In genomic region chrX:109840585-109840984, GRCh38 we compare ENCODE assay signal across 8 cellular contexts.
DNase-seq lines count a peak whose midpoint lies in the region; ATAC-seq, FAIRE-seq and TF ChIP-seq lines count a peak whose summit lies in the region.

No MANE protein-coding gene starts in this region.

- TF ChIP-seq POLR2A in HepG2 (IDR thresholded peaks at IDR 0.05; ENCODE audit: insufficient read depth in 1 of 2, low read depth in 2 of 2, low read length in 2 of 2): no peak

- POLR2A ChIA-PET in A673 (lab: Charles Lee; ENCODE audit: low non-redundant PET): no interaction called here
- POLR2A ChIA-PET in HepG2 (lab: Yijun Ruan, JAX): interaction anchor here (1.1 kb wide), 1 partner anchor 10 kb away, joined by 5 read pairs; no protein-coding TSS in a partner anchor

- H3K79me2 ChIP-seq in HepG2 (ENCODE audit: insufficient read depth, low read length): no peaks in the 10 kb centered on the region

- intact Hi-C loops in A673 (cut with micrococcal nuclease; ENCODE audit: unreplicated experiment): no loop called here
- intact Hi-C loops in HepG2 (cut with micrococcal nuclease; ENCODE audit: unreplicated experiment): no loop called here

- H3K4me2 ChIP-seq in HepG2 (ENCODE audit: low read depth, low read length): no peak overlapping the region

- in situ Hi-C loops in HepG2 (cut with HindIII; ENCODE audit: extremely low pct_ligation_motif_present, low pct_unique_long_range_greater_than_20kb): no loop called here

- no peak overlapping the region for H3K9ac ChIP-seq in HepG2 (ENCODE audit: insufficient read depth, low read depth, low read length)

- TF ChIP-seq RAD21 in HepG2 (CRISPR knock-in tag; IDR thresholded peaks at IDR 0.05): no peak

- DNase-seq in A673 (ENCODE audit: low spot score) (peak; percentile 66), HL-60 (ENCODE audit: low read depth in 1 of 2, low spot score in 1 of 2) (peak; percentile 62 to 70), astrocyte of the hippocampus (ENCODE audit: low read depth, low spot score) (peak; percentile 89), HepG2 (ENCODE audit: low spot score) (peak; percentile 17), RPMI8226 (no peak), SHP77 (lab: John Stamatoyannopoulos, UW) (no peak), T-helper 1 cell (no peak)

- 93% methylated on average over 3 of the region's 3 CpGs for WGBS in HepG2 (ENCODE audit: low lambda C conversion rate)

- H3K27me3 ChIP-seq in A673 (replicated peaks; ENCODE audit: insufficient read depth, low read depth, low read length, poor library complexity) (no peaks in the 10 kb centered on the region), HL-60 (ENCODE audit: insufficient read depth, poor library complexity, severe bottlenecking) (no peaks in the 10 kb centered on the region), HepG2 (ENCODE audit: control insufficient read depth in 1 of 2, insufficient read depth in 2 of 2, low read length in 2 of 2) (no peaks in the 10 kb centered on the region)

- H3K4me1 ChIP-seq in A673 (ENCODE audit: insufficient read depth, low read length, poor library complexity, severe bottlenecking) (peaks cover 17% of the 10 kb centered on the region), HepG2 (ENCODE audit: insufficient read depth, low read length) (peaks cover 45% of the 10 kb centered on the region)

- no peak overlapping the region for H2AFZ ChIP-seq in HepG2 (ENCODE audit: low read length)

- no peak for FAIRE-seq in HepG2 (lab: Jason Lieb, UNC)

- peak overlapping the region; percentile 44 for H3K27ac ChIP-seq in A673 (ENCODE audit: low read depth, low read length, poor library complexity, severe bottlenecking)
- peak overlapping the region; percentile 64 for H3K27ac ChIP-seq in HL-60 (replicated peaks)
- H3K27ac ChIP-seq in HepG2 (ENCODE audit: extremely low read length, insufficient read depth, low read length): no peak overlapping the region

- ATAC-seq in HepG2 (no peak), HG02852 (IDR thresholded peaks at IDR 0.05; ENCODE audit: unreplicated experiment) (no peak)

- H3K4me3 ChIP-seq in A673 (ENCODE audit: low read depth, low read length, poor library complexity, severe bottlenecking) (no peak overlapping the region), HL-60 (replicated peaks; ENCODE audit: insufficient read depth, low read length) (no peak overlapping the region), HepG2 (replicated peaks in 1 of 3; ENCODE audit: insufficient read depth in 1 of 3, low read depth in 2 of 3, low read length in 3 of 3) (no peak overlapping the region)

- CTCF ChIA-PET in A673 (lab: Charles Lee): no interaction called here
- CTCF ChIA-PET in HepG2 (lab: Yijun Ruan, JAX; ENCODE audit: low intra/inter-chr PET ratio, low total read pairs): no interaction called here

- H3K9me3 ChIP-seq in A673 (ENCODE audit: low read depth, low read length, poor library complexity, severe bottlenecking) (no peaks in the 10 kb centered on the region), HepG2 (ENCODE audit: low read length) (no peaks in the 10 kb centered on the region)

- no peak for TF ChIP-seq CTCF in A673 (conservative IDR thresholded peaks at IDR 0.05; ENCODE audit: low read depth, low read length)
- no peak for TF ChIP-seq CTCF in HL-60 (IDR thresholded peaks at IDR 0.05; ENCODE audit: insufficient read depth, low read length)
- no peak for TF ChIP-seq CTCF in HepG2 (CRISPR knock-in tag; IDR thresholded peaks at IDR 0.05)

- TF ChIP-seq EP300 in HepG2 (IDR thresholded peaks at IDR 0.05; ENCODE audit: low read depth in 2 of 2, low read length in 2 of 2): no peak
- TF ChIP-seq EP300 in HepG2 (CRISPR knock-in tag; IDR thresholded peaks at IDR 0.05; ENCODE audit: borderline replicate concordance): no peak

- H3K36me3 ChIP-seq in A673 (ENCODE audit: insufficient read depth, low read length, poor library complexity, severe bottlenecking) (no peaks in the 10 kb centered on the region), HepG2 (replicated peaks in 1 of 2; ENCODE audit: control insufficient read depth in 1 of 2, insufficient read depth in 2 of 2, low read length in 2 of 2) (no peaks in the 10 kb centered on the region)

- BruUV-seq in A673 (replicated peaks; lab: Mats Ljungman, UMichigan): no TSS peak
- BruUV-seq in HepG2 (replicated peaks; lab: Mats Ljungman, UMichigan): no TSS peak

- no peaks in the 10 kb centered on the region for H4K20me1 ChIP-seq in HepG2 (ENCODE audit: insufficient read depth, low read length)

TF ChIP-seq in HepG2, 621 proteins besides CTCF, POLR2A, EP300 and RAD21:
- 0 out of 2 replicates have a peak, but pooled peaks have one; percentile 9 for TF ChIP-seq FOSL2 (CRISPR knock-in tag; IDR thresholded peaks at IDR 0.05)
- TF ChIP-seq ZFP82 (CRISPR knock-in tag; IDR thresholded peaks at IDR 0.05; ENCODE audit: borderline replicate concordance): no peak
TF ChIP-seq in HepG2: peak in this region for 1.

Comparison
In these comparisons a context has a peak if more than half of its experiments do, and no peak if none do; other contexts are left out.
1. DNase-seq: peak in A673 (single experiment), HL-60 (2 of 2), astrocyte of the hippocampus (single experiment) and HepG2 (single experiment); none in RPMI8226 (single experiment), SHP77 (0 of 2) and T-helper 1 cell (0 of 5).